ENCODE assay signal across 9 cellular contexts in genomic region chr14:26204362-26204953, GRCh38.
DNase-seq lines count a peak whose midpoint lies in the region; ATAC-seq and TF ChIP-seq lines count a peak whose summit lies in the region.
"Had no signal": no experiment of that assay in that cellular context is flagged by ENCODE, and none has a peak within 500 bp of the region (broad histone marks: within the 10 kb centered on the region; RNA-seq: fewer than 3 reads in every experiment).

No MANE protein-coding gene starts in this region.

- H3K79me1 ChIP-seq in mesendoderm (ENCODE audit: low read length), result no peaks in the 10 kb centered on the region

- H3K9ac ChIP-seq in SK-N-SH, result no peak overlapping the region
- H3K9ac ChIP-seq in mesendoderm (ENCODE audit: low read length), result peak overlapping the region; percentile 43

- no peak overlapping the region for H2BK5ac ChIP-seq in mesendoderm (ENCODE audit: low read length)

- H3K4ac ChIP-seq in mesendoderm (ENCODE audit: low read depth, low read length), result no peak overlapping the region

- 13% methylated on average over 13 of the region's 13 CpGs for WGBS in SK-N-SH (ENCODE audit: low lambda C conversion rate)
- WGBS in mesendoderm (ENCODE audit: extremely low coverage, insufficient coverage, low lambda C conversion rate), result no CpG with 5 or more reads among the region's 13 CpGs

- no peak overlapping the region for H2BK15ac ChIP-seq in mesendoderm (replicated peaks; ENCODE audit: low read depth)

- H2AFZ ChIP-seq in SK-N-SH (ENCODE audit: low read depth), result peak overlapping the region; percentile 78

- peaks cover 11% of the 10 kb centered on the region for H3F3A ChIP-seq in SK-N-SH (replicated peaks; ENCODE audit: insufficient read depth)

- H3K4me1 ChIP-seq in SK-N-SH (ENCODE audit: control insufficient read depth in 1 of 2, insufficient read depth in 2 of 2, low read depth in 1 of 2, low read length in 1 of 2) (no peaks in the 10 kb centered on the region; a peak in 1 of 4 replicates), mesendoderm (ENCODE audit: control insufficient read depth, low read depth, low read length) (peaks cover 1% of the 10 kb centered on the region), thoracic aorta (ENCODE audit: control insufficient read depth in 1 of 2, low read depth in 2 of 2) (no peaks in the 10 kb centered on the region)

- H3K4me2 ChIP-seq in SK-N-SH, result peak overlapping the region; percentile 73
- peak overlapping the region; percentile 4 for H3K4me2 ChIP-seq in mesendoderm (ENCODE audit: low read length)

- no peak overlapping the region for H4K5ac ChIP-seq in mesendoderm (ENCODE audit: low read length)

- H3K23ac ChIP-seq in mesendoderm (ENCODE audit: low read length), result no peak overlapping the region

- H2BK120ac ChIP-seq in mesendoderm (ENCODE audit: low read depth, low read length), result no peak overlapping the region

- H4K20me1 ChIP-seq in SK-N-SH (ENCODE audit: insufficient read depth), result no peaks in the 10 kb centered on the region

- H2AK5ac ChIP-seq in mesendoderm (ENCODE audit: low read length), result no peak overlapping the region

- TF ChIP-seq CTCF in SK-N-SH (IDR thresholded peaks at IDR 0.05) (no peak), epithelial cell of proximal tubule (conservative IDR thresholded peaks at IDR 0.05; ENCODE audit: low read depth, low read length) (no peak), thoracic aorta (IDR thresholded peaks at IDR 0.05) (no peak)

- no peak overlapping the region for H3K27ac ChIP-seq in SK-N-SH (ENCODE audit: low read depth in 2 of 2, low read length in 1 of 2)
- H3K27ac ChIP-seq in mesendoderm (ENCODE audit: low read depth, low read length), result peak overlapping the region; percentile 78
- H3K27ac ChIP-seq in thoracic aorta, result no peak overlapping the region

- no peaks in the 10 kb centered on the region for H3K36me3 ChIP-seq in SK-N-SH (replicated peaks in 1 of 2; ENCODE audit: control insufficient read depth in 1 of 2, insufficient read depth in 2 of 2, low read length in 1 of 2)
- H3K36me3 ChIP-seq in mesendoderm (ENCODE audit: control insufficient read depth, insufficient read depth, low read length), result no peaks in the 10 kb centered on the region
- H3K36me3 ChIP-seq in thoracic aorta, result no peaks in the 10 kb centered on the region

- DNase-seq in SK-N-SH (no peak), epithelial cell of proximal tubule (ENCODE audit: low read depth) (no peak), mesendoderm (peak; percentile 63), thoracic aorta (ENCODE audit: low spot score) (no peak)
- DNase-seq in activated CD4-positive, alpha-beta T cell treated with anti-CD3 and anti-CD28 coated beads, Interleukin-2, amount 50 U/mL, for 48 hours, result no peak
- DNase-seq: activated B cell treated with CpG ODN at 0.5 μM for 24 hours; activated naive CD4-positive, alpha-beta T cell treated with anti-CD3 and anti-CD28 coated beads, Interleukin-2, amount 50 U/mL, for 16 hours had no signal

- TF ChIP-seq EP300 in SK-N-SH (IDR thresholded peaks at IDR 0.05; ENCODE audit: borderline replicate concordance in 1 of 2, low read depth in 1 of 2, low read length in 1 of 2), result no peak

- ATAC-seq in thoracic aorta (ENCODE audit: insufficient number of reproducible peaks, low FRiP score, low read depth), result no peak
- no peak for ATAC-seq in HG02938 (IDR thresholded peaks at IDR 0.05; ENCODE audit: unreplicated experiment)
- ATAC-seq in GM19397 (IDR thresholded peaks at IDR 0.05; ENCODE audit: unreplicated experiment), result no peak

- POLR2A ChIA-PET in SK-N-SH (lab: Yijun Ruan, JAX), result no interaction called here

- peak overlapping the region; percentile 45 for H3K56ac ChIP-seq in mesendoderm (ENCODE audit: low read length)

- H3K79me2 ChIP-seq in SK-N-SH (ENCODE audit: insufficient read depth) (no peaks in the 10 kb centered on the region), mesendoderm (ENCODE audit: control insufficient read depth, insufficient read depth, low read length) (no peaks in the 10 kb centered on the region)

- H3K9me3 ChIP-seq in SK-N-SH (no peaks in the 10 kb centered on the region), thoracic aorta (no peaks in the 10 kb centered on the region)

- TF ChIP-seq RAD21 in SK-N-SH (IDR thresholded peaks at IDR 0.05; ENCODE audit: low read length), result no peak

- CTCF ChIA-PET in SK-N-SH (lab: Yijun Ruan, JAX), result no interaction called here

- H3K18ac ChIP-seq in mesendoderm (ENCODE audit: low read length), result peak overlapping the region; percentile 92

- peaks cover 62% of the 10 kb centered on the region for H3K27me3 ChIP-seq in SK-N-SH (ENCODE audit: insufficient read depth)
- no peaks in the 10 kb centered on the region for H3K27me3 ChIP-seq in mesendoderm (ENCODE audit: insufficient read depth, low read length, poor library complexity)
- H3K27me3 ChIP-seq in thoracic aorta (replicated peaks; ENCODE audit: insufficient read depth), result no peaks in the 10 kb centered on the region

- H4K8ac ChIP-seq in mesendoderm (ENCODE audit: low read depth, low read length), result no peak overlapping the region

- H3K9me2 ChIP-seq in SK-N-SH, result no peaks in the 10 kb centered on the region

- peak overlapping the region; percentile 19 to 50; a peak in 3 of 4 replicates for H3K4me3 ChIP-seq in SK-N-SH (ENCODE audit: low read depth in 2 of 2, low read length in 1 of 2)
- H3K4me3 ChIP-seq in epithelial cell of proximal tubule (ENCODE audit: low read depth, low read length), result peak overlapping the region; percentile 56
- no peak overlapping the region for H3K4me3 ChIP-seq in mesendoderm (ENCODE audit: low read length)
- peak overlapping the region; percentile 79 for H3K4me3 ChIP-seq in thoracic aorta

TF ChIP-seq in SK-N-SH, 30 proteins besides CTCF, POLR2A, EP300 and RAD21 (continues in another document):
- no peak for TF ChIP-seq YY1 (IDR thresholded peaks at IDR 0.05; ENCODE audit: low read depth)
- no peak for TF ChIP-seq FOSL2 (IDR thresholded peaks at IDR 0.05; ENCODE audit: borderline replicate concordance, low read depth)
- no peak for TF ChIP-seq MAX (IDR thresholded peaks at IDR 0.05; ENCODE audit: low read depth)
- no peak for TF ChIP-seq ZBTB33 (IDR thresholded peaks at IDR 0.05; ENCODE audit: borderline replicate concordance, low read depth)
- no peak for TF ChIP-seq USF2 (IDR thresholded peaks at IDR 0.05; ENCODE audit: borderline replicate concordance, low read depth, low read length)
- TF ChIP-seq GABPA (IDR thresholded peaks at IDR 0.05; ENCODE audit: low read depth), result no peak
- no peak for TF ChIP-seq GATA2 (CRISPR knock-in tag; IDR thresholded peaks at IDR 0.05)
- no peak for TF ChIP-seq NFIC (IDR thresholded peaks at IDR 0.05; ENCODE audit: borderline replicate concordance)
- no peak for TF ChIP-seq REST (IDR thresholded peaks at IDR 0.05; ENCODE audit: low read depth, low read length)
- no peak for TF ChIP-seq MEF2A (IDR thresholded peaks at IDR 0.05; ENCODE audit: borderline replicate concordance, low read depth)
